ENCODE assay signal across 9 cellular contexts in the genomic region with DNA sequence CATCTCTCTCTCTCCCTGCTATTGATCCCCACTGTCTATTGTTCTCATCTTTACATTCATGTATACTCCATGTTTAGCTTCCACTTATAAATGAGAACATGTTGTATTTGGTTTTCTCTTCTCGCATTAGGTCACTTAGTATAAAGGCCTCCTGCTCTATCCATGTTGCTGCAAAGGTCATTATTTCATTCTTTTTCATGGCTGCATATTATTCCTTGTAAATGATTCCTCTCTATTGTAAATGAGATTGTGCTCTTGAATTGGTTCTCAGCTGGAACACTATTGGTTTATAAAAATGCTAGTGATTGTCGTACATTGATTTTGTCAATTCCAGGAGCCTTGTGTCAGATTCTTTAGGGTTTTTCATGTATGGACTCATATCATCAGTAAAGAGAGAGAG. TPM values are rescaled to one million over a fixed set of nuclear protein-coding genes. Genes with fewer than 3 reads are reported as not detected.
"Had no signal": no experiment of that assay in that cellular context is flagged by ENCODE, and none has a peak within 500 bp of the region (broad histone marks: within the 10 kb centered on the region; RNA-seq: fewer than 3 reads in every experiment).

No MANE protein-coding gene starts in this region.

- H3K4me3 ChIP-seq: HAP-1 had no signal

- FAIRE-seq: HepG2 had no signal

- H3K27ac Mint-ChIP-seq: IgD-negative memory B cell had no signal

- H3K4me1 ChIP-seq: HAP-1 had no signal

- H3K9me3 ChIP-seq: HAP-1 had no signal

- H3K27ac ChIP-seq: HL-60 had no signal

- H3K4me1 Mint-ChIP-seq: IgD-negative memory B cell had no signal

- DNase-seq: GOT3, H7, KG1 had no signal

- H3K4me3 Mint-ChIP-seq: IgD-negative memory B cell had no signal

- H3K27me3 Mint-ChIP-seq: IgD-negative memory B cell had no signal

RNA-seq across cellular contexts. Expression of gene ACRV1, which starts 13.5 kb away (rescaled TPM):
- total RNA-seq: H4, H7, HepG2, HT1080 had no signal
- polyA plus RNA-seq: HepG2, IgD-negative memory B cell had no signal
